In genomic region chr3:115772951-115773350, GRCh38 we compare ENCODE assay signal across 3 cellular contexts.
"Had no signal": no experiment of that assay in that cellular context is flagged by ENCODE, and none has a peak within 500 bp of the region (broad histone marks: within the 10 kb centered on the region; RNA-seq: fewer than 3 reads in every experiment).

No MANE protein-coding gene starts in this region.

- DNase-seq: GDM1, GF-D8 had no signal

- H3K4me3 ChIP-seq: GM12878 had no signal
